Comparison of ENCODE assay signal across 20 cellular contexts in genomic region chr10:4730998-4731397, GRCh38.
DNase-seq lines count a peak whose midpoint lies in the region; ATAC-seq, FAIRE-seq and TF ChIP-seq lines count a peak whose summit lies in the region.
"Had no signal": no experiment of that assay in that cellular context is flagged by ENCODE, and none has a peak within 500 bp of the region (broad histone marks: within the 10 kb centered on the region; RNA-seq: fewer than 3 reads in every experiment).

No MANE protein-coding gene starts in this region.

- H2AFZ ChIP-seq in HepG2 (ENCODE audit: low read length): no peak overlapping the region
- H2AFZ ChIP-seq in HCT116 (ENCODE audit: low read depth, low read length, poor library complexity, severe bottlenecking): peak overlapping the region; percentile 22

- no peak for TF ChIP-seq EP300 in HepG2 (IDR thresholded peaks at IDR 0.05; ENCODE audit: low read depth in 2 of 2, low read length in 2 of 2)
- TF ChIP-seq EP300 in HepG2 (CRISPR knock-in tag; IDR thresholded peaks at IDR 0.05; ENCODE audit: borderline replicate concordance): no peak

- 83% methylated on average over 3 of the region's 3 CpGs for WGBS in HepG2 (ENCODE audit: low lambda C conversion rate)
- 88% methylated on average over 3 of the region's 3 CpGs for WGBS in right lobe of liver (ENCODE audit: insufficient coverage, low coverage, low lambda C conversion rate, missing lambda C conversion rate)
- WGBS in small intestine, 3 donors: 94 to 97% (median 96%) methylated on average over 3 of the region's 3 CpGs

- H3K9me2 ChIP-seq in HCT116 (ENCODE audit: insufficient read depth): no peaks in the 10 kb centered on the region

- no peak overlapping the region for H3K27ac ChIP-seq in HepG2 (ENCODE audit: extremely low read length, insufficient read depth, low read length)
- H3K27ac ChIP-seq in right lobe of liver: no peak overlapping the region
- no peak overlapping the region for H3K27ac ChIP-seq in HCT116 (ENCODE audit: low read depth, low read length)
- H3K27ac ChIP-seq in small intestine (ENCODE audit: low read depth in 1 of 2, low read length in 1 of 2): no peak overlapping the region
- H3K27ac ChIP-seq: 22Rv1, BLaER1 had no signal

- RAD21 ChIA-PET in HCT116 (lab: Charles Lee; ENCODE audit: low non-redundant PET in 1 of 2, low total read pairs in 2 of 2, uncharacterized antibody in 2 of 2, unreplicated experiment in 2 of 2): no interaction called here

- H3K27me3 ChIP-seq in HepG2 (ENCODE audit: control insufficient read depth in 1 of 2, insufficient read depth in 2 of 2, low read length in 2 of 2): no peaks in the 10 kb centered on the region; a peak in 1 of 5 replicates
- H3K27me3 ChIP-seq in right lobe of liver: no peaks in the 10 kb centered on the region
- H3K27me3 ChIP-seq in HCT116 (ENCODE audit: insufficient read depth, low read length): no peaks in the 10 kb centered on the region
- H3K27me3 ChIP-seq in small intestine (ENCODE audit: control insufficient read depth in 2 of 2, insufficient read depth in 2 of 2, low read length in 2 of 2): no peaks in the 10 kb centered on the region
- H3K27me3 ChIP-seq: BLaER1 had no signal

- CTCF ChIA-PET in HepG2 (lab: Yijun Ruan, JAX; ENCODE audit: low intra/inter-chr PET ratio, low total read pairs): no interaction called here
- CTCF ChIA-PET in HCT116 (lab: Charles Lee): no interaction called here

- H3K9ac ChIP-seq in HepG2 (ENCODE audit: insufficient read depth, low read depth, low read length): no peak overlapping the region
- no peak overlapping the region for H3K9ac ChIP-seq in HCT116 (ENCODE audit: low read length)
- H3K9ac ChIP-seq: BLaER1 had no signal

- DNase-seq in HepG2 (ENCODE audit: low spot score): no peak
- DNase-seq in right lobe of liver: no peak
- DNase-seq in HCT116 (ENCODE audit: low read depth, low spot score): no peak
- DNase-seq in HuH-7 (ENCODE audit: low spot score): no peak
- DNase-seq in small intestine: no peak
- DNase-seq: ACHN; BE2C; C1 segment of cervical spinal cord; CD4-positive, alpha-beta memory T cell; CD4-positive, CD25-positive, alpha-beta regulatory T cell; CD8-positive, alpha-beta memory T cell; COR-L47; DMS79 treated with DMSO at 0.1 percent for 48 hours; GF-D8 had no signal

- peaks cover 14% of the 10 kb centered on the region for H3K4me1 ChIP-seq in HepG2 (ENCODE audit: insufficient read depth, low read length)
- no peaks in the 10 kb centered on the region for H3K4me1 ChIP-seq in right lobe of liver
- peaks cover 10 to 32% of the 10 kb centered on the region in 2 experiments; a peak in 3 of 4 replicates for H3K4me1 ChIP-seq in HCT116 (ENCODE audit: control insufficient read depth in 1 of 2, insufficient read depth in 2 of 2, low read length in 2 of 2)
- H3K4me1 ChIP-seq in small intestine (ENCODE audit: control insufficient read depth in 2 of 2, insufficient read depth in 1 of 2, low read depth in 1 of 2, low read length in 1 of 2): no peaks in the 10 kb centered on the region
- H3K4me1 ChIP-seq: BE2C, BLaER1 had no signal

- H3K4me2 ChIP-seq in HepG2 (ENCODE audit: low read depth, low read length) (no peak overlapping the region), HCT116 (ENCODE audit: low read length) (no peak overlapping the region)
- H3K4me2 ChIP-seq: BLaER1 had no signal

- H3K79me2 ChIP-seq in HepG2 (ENCODE audit: insufficient read depth, low read length): no peaks in the 10 kb centered on the region
- no peaks in the 10 kb centered on the region for H3K79me2 ChIP-seq in HCT116 (ENCODE audit: insufficient read depth, low read length)

- in situ Hi-C loops in HepG2 (cut with HindIII; ENCODE audit: extremely low pct_ligation_motif_present, low pct_unique_long_range_greater_than_20kb): no loop called here

- H3K4me3 ChIP-seq in HepG2 (replicated peaks in 1 of 3; ENCODE audit: insufficient read depth in 1 of 3, low read depth in 2 of 3, low read length in 3 of 3) (no peak overlapping the region), right lobe of liver (no peak overlapping the region), HCT116 (replicated peaks in 1 of 2; ENCODE audit: low read depth in 1 of 2, low read length in 2 of 2) (no peak overlapping the region), small intestine (ENCODE audit: low read depth in 1 of 2, low read length in 2 of 2) (no peak overlapping the region)
- H3K4me3 ChIP-seq: BLaER1 had no signal

- ATAC-seq in HepG2: no peak
- no peak for ATAC-seq in right lobe of liver
- ATAC-seq in HCT116: no peak

- TF ChIP-seq POLR2A in HepG2 (IDR thresholded peaks at IDR 0.05; ENCODE audit: insufficient read depth in 1 of 2, low read depth in 2 of 2, low read length in 2 of 2): no peak
- TF ChIP-seq POLR2A in right lobe of liver (IDR thresholded peaks at IDR 0.05): no peak
- TF ChIP-seq POLR2A in HCT116 (IDR thresholded peaks at IDR 0.05; ENCODE audit: borderline replicate concordance, extremely low read depth, insufficient read depth, insufficient read length): no peak

- intact Hi-C loops in HepG2 (cut with micrococcal nuclease; ENCODE audit: unreplicated experiment): no loop called here
- intact Hi-C loops in right lobe of liver (cut with DNase I): no loop called here
- intact Hi-C loops in HCT116 (cut with micrococcal nuclease): loop anchor here (10.0 kb wide), 1 partner anchor 376 kb away; no protein-coding TSS in a partner anchor

- H4K20me1 ChIP-seq in HepG2 (ENCODE audit: insufficient read depth, low read length) (no peaks in the 10 kb centered on the region; the same call in 1 of the 2 replicates), HCT116 (ENCODE audit: insufficient read depth) (no peaks in the 10 kb centered on the region)
- H4K20me1 ChIP-seq: BLaER1 had no signal

- no peak for TF ChIP-seq RAD21 in HepG2 (CRISPR knock-in tag; IDR thresholded peaks at IDR 0.05)
- TF ChIP-seq RAD21 in HCT116 (IDR thresholded peaks at IDR 0.05; ENCODE audit: low read depth): no peak

- FAIRE-seq in HepG2 (lab: Jason Lieb, UNC) (no peak), small intestine (lab: Jason Lieb, UNC) (no peak)
- FAIRE-seq: D721Med, G401.6, GM12891, GM19239 had no signal

- H3K36me3 ChIP-seq in HepG2 (replicated peaks in 1 of 2; ENCODE audit: control insufficient read depth in 1 of 2, insufficient read depth in 2 of 2, low read length in 2 of 2) (no peaks in the 10 kb centered on the region), right lobe of liver (no peaks in the 10 kb centered on the region), HCT116 (ENCODE audit: control insufficient read depth in 1 of 2, insufficient read depth in 2 of 2, low read length in 2 of 2) (no peaks in the 10 kb centered on the region), small intestine (ENCODE audit: control insufficient read depth in 2 of 2, insufficient read depth in 2 of 2, low read length in 2 of 2) (no peaks in the 10 kb centered on the region)
- H3K36me3 ChIP-seq: BE2C, BLaER1 had no signal

- H3K9me3 ChIP-seq in HepG2 (ENCODE audit: low read length) (no peaks in the 10 kb centered on the region), right lobe of liver (no peaks in the 10 kb centered on the region), HCT116 (ENCODE audit: control insufficient read depth in 1 of 2, insufficient read depth in 1 of 2, low read depth in 1 of 2, low read length in 2 of 2) (no peaks in the 10 kb centered on the region), small intestine (ENCODE audit: control insufficient read depth, low read depth) (no peaks in the 10 kb centered on the region)
- H3K9me3 ChIP-seq: BE2C, BLaER1 had no signal

- BruUV-seq in HepG2 (replicated peaks; lab: Mats Ljungman, UMichigan) (no TSS peak), HCT116 (replicated peaks; lab: Mats Ljungman, UMichigan) (no TSS peak)

- TF ChIP-seq CTCF in HepG2 (CRISPR knock-in tag; IDR thresholded peaks at IDR 0.05) (no peak), right lobe of liver (IDR thresholded peaks at IDR 0.05) (no peak), HCT116 (IDR thresholded peaks at IDR 0.05 in 2 of 3, conservative IDR thresholded peaks at IDR 0.05 in 1 of 3; ENCODE audit: borderline replicate concordance in 1 of 3, insufficient read depth in 1 of 3, low read depth in 2 of 3, low read length in 2 of 3) (no peak)

- POLR2A ChIA-PET in HepG2 (lab: Yijun Ruan, JAX): no interaction called here
- POLR2A ChIA-PET in HCT116 (lab: Charles Lee): no interaction called here

TF ChIP-seq in HepG2, 621 proteins besides CTCF, POLR2A, EP300 and RAD21 (continues in another document):
- TF ChIP-seq CENPX (CRISPR knock-in tag; IDR thresholded peaks at IDR 0.05) (no peak), CREB1 (IDR thresholded peaks at IDR 0.05) (peak; percentile 79), CREB1 (CRISPR knock-in tag; IDR thresholded peaks at IDR 0.05) (no peak), ELF4 (CRISPR knock-in tag; IDR thresholded peaks at IDR 0.05; ENCODE audit: borderline replicate concordance) (no peak), IRF2 (CRISPR knock-in tag; IDR thresholded peaks at IDR 0.05) (no peak), ATF7 (IDR thresholded peaks at IDR 0.05) (peak; percentile 88), ATF7 (CRISPR knock-in tag; IDR thresholded peaks at IDR 0.05) (no peak)
- TF ChIP-seq, protein P1, sequence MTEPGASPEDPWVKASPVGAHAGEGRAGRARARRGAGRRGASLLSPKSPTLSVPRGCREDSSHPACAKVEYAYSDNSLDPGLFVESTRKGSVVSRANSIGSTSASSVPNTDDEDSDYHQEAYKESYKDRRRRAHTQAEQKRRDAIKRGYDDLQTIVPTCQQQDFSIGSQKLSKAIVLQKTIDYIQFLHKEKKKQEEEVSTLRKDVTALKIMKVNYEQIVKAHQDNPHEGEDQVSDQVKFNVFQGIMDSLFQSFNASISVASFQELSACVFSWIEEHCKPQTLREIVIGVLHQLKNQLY (CRISPR knock-in tag; IDR thresholded peaks at IDR 0.05): no peak

TF ChIP-seq in HCT116, 20 proteins besides CTCF, POLR2A, EP300 and RAD21 (continues in another document):
- TF ChIP-seq ELF1 (IDR thresholded peaks at IDR 0.05; ENCODE audit: borderline replicate concordance, low read depth) (no peak), ZFX (IDR thresholded peaks at IDR 0.05) (no peak), CEBPB (IDR thresholded peaks at IDR 0.05; ENCODE audit: low read depth) (no peak)
